In genomic region chr11:121459413-121460041, GRCh38 we compare ENCODE assay signal across 11 cellular contexts. TPM values are rescaled to one million over a fixed set of nuclear protein-coding genes. Genes with fewer than 3 reads are reported as not detected.
DNase-seq lines count a peak whose midpoint lies in the region; ATAC-seq and TF ChIP-seq lines count a peak whose summit lies in the region.
"Had no signal": no experiment of that assay in that cellular context is flagged by ENCODE, and none has a peak within 500 bp of the region (broad histone marks: within the 10 kb centered on the region; RNA-seq: fewer than 3 reads in every experiment).

No MANE protein-coding gene starts in this region.

- H3K4me1 Mint-ChIP-seq in activated CD4-positive, alpha-beta T cell treated with anti-CD3 and anti-CD28 coated beads, Interleukin-2, amount 10 ng/mL, durations not matched to agents 7 days and 5 days, result peaks cover 95% of the 10 kb centered on the region
- peaks cover 100% of the 10 kb centered on the region for H3K4me1 Mint-ChIP-seq in activated naive CD8-positive, alpha-beta T cell (ENCODE audit: low read depth)

- TF ChIP-seq POLR2A in transverse colon (IDR thresholded peaks at IDR 0.05), result no peak

- intact Hi-C loops in transverse colon (cut with DNase I; ENCODE audit: low total_unique reads), result no loop called here

- peak overlapping the region; percentile 93 for H3K27ac Mint-ChIP-seq in activated CD4-positive, alpha-beta T cell treated with anti-CD3 and anti-CD28 coated beads, Interleukin-2, amount 10 ng/mL, durations not matched to agents 7 days and 5 days
- peak overlapping the region; percentile 99 for H3K27ac Mint-ChIP-seq in activated naive CD8-positive, alpha-beta T cell

- peaks cover 0 to 31% (median 7%) of the 10 kb centered on the region in 4 donors for H3K4me1 ChIP-seq in transverse colon

- H3K36me3 ChIP-seq in transverse colon, result no peaks in the 10 kb centered on the region
- H3K36me3 ChIP-seq: adrenal gland had no signal

- H3K4me3 Mint-ChIP-seq in activated CD4-positive, alpha-beta T cell treated with anti-CD3 and anti-CD28 coated beads, Interleukin-2, amount 10 ng/mL, durations not matched to agents 7 days and 5 days, result peak overlapping the region; percentile 26
- H3K4me3 Mint-ChIP-seq in activated naive CD8-positive, alpha-beta T cell, result peak overlapping the region; percentile 68

- TF ChIP-seq CTCF in transverse colon (IDR thresholded peaks at IDR 0.05), result no peak

- in situ Hi-C loops in transverse colon (cut with MboI; ENCODE audit: low pct_ligation_motif_present in 1 of 4, low pct_unique_long_range_greater_than_20kb in 1 of 4, low sequenced_read_pairs in 3 of 4), result no loop called here

- H3K9me3 ChIP-seq in transverse colon, result no peaks in the 10 kb centered on the region
- H3K9me3 ChIP-seq: adrenal gland had no signal

- H3K27ac ChIP-seq in transverse colon, result peak overlapping the region in 1 of 4 donors; percentile 4
- H3K27ac ChIP-seq: adrenal gland had no signal

- no peaks in the 10 kb centered on the region for H3K27me3 Mint-ChIP-seq in activated CD4-positive, alpha-beta T cell treated with anti-CD3 and anti-CD28 coated beads, Interleukin-2, amount 10 ng/mL, durations not matched to agents 7 days and 5 days
- no peaks in the 10 kb centered on the region for H3K27me3 Mint-ChIP-seq in activated naive CD8-positive, alpha-beta T cell

- POLR2A ChIA-PET in activated CD4-positive, alpha-beta T cell treated with anti-CD3 and anti-CD28 coated beads, Interleukin-2, amount 10 ng/mL, durations not matched to agents 7 days and 5 days (lab: Charles Lee), result no interaction called here

- WGBS in transverse colon (ENCODE audit: low coverage in 1 of 2), 2 donors, result 53 to 68% methylated on average over 4 to 8 of the region's 8 CpGs

- H3K36me3 Mint-ChIP-seq in activated CD4-positive, alpha-beta T cell treated with anti-CD3 and anti-CD28 coated beads, Interleukin-2, amount 10 ng/mL, durations not matched to agents 7 days and 5 days (ENCODE audit: low read depth), result peaks cover 79% of the 10 kb centered on the region
- peaks cover 14% of the 10 kb centered on the region for H3K36me3 Mint-ChIP-seq in activated naive CD8-positive, alpha-beta T cell

- no peaks in the 10 kb centered on the region for H3K27me3 ChIP-seq in transverse colon
- H3K27me3 ChIP-seq: adrenal gland had no signal

- TF ChIP-seq EP300 in transverse colon (IDR thresholded peaks at IDR 0.05; ENCODE audit: low read depth), result no peak

- peak; percentile 56 for DNase-seq in activated CD4-positive, alpha-beta T cell treated with anti-CD3 and anti-CD28 coated beads, Interleukin-2, amount 10 ng/mL, durations not matched to agents 7 days and 5 days
- DNase-seq in activated CD4-positive, alpha-beta T cell treated with anti-CD3 and anti-CD28 coated beads for 48 hours, result no peak
- DNase-seq in NCI-H69 (lab: John Stamatoyannopoulos, UW) (peak; percentile 57), T1000 (lab: John Stamatoyannopoulos, UW) (no peak), transverse colon (no peak)
- DNase-seq in stimulated activated CD8-positive, alpha-beta memory T cell treated with anti-CD3 and anti-CD28 coated beads, Interleukin-4, amount 100 ng/mL, for 48 hours, result peak; percentile 50
- DNase-seq: adrenal gland, hypothalamus had no signal

- no peak for ATAC-seq in HG03139 (IDR thresholded peaks at IDR 0.05; ENCODE audit: unreplicated experiment)

- CTCF ChIA-PET in activated CD4-positive, alpha-beta T cell treated with anti-CD3 and anti-CD28 coated beads, Interleukin-2, amount 10 ng/mL, durations not matched to agents 7 days and 5 days (lab: Charles Lee), result interaction anchor here (1.2 to 2.0 kb wide), 2 partner anchors 10 to 92 kb away, joined by 3 to 5 read pairs; no protein-coding TSS in a partner anchor

- no peak overlapping the region for H3K4me3 ChIP-seq in transverse colon
- H3K4me3 ChIP-seq: adrenal gland, smooth muscle cell had no signal

- no peaks in the 10 kb centered on the region for H3K9me3 Mint-ChIP-seq in activated CD4-positive, alpha-beta T cell treated with anti-CD3 and anti-CD28 coated beads, Interleukin-2, amount 10 ng/mL, durations not matched to agents 7 days and 5 days
- H3K9me3 Mint-ChIP-seq in activated naive CD8-positive, alpha-beta T cell (ENCODE audit: low read depth), result no peaks in the 10 kb centered on the region

RNA-seq across cellular contexts. Expression of gene SORL1, which starts 7.4 kb away (rescaled TPM):
- 100 to 1,000 TPM; 197 to 207 TPM for total RNA-seq in activated CD4-positive, alpha-beta T cell treated with anti-CD3 and anti-CD28 coated beads, Interleukin-2, amount 10 ng/mL, durations not matched to agents 7 days and 5 days
- total RNA-seq in transverse colon, result 100 to 1,000 TPM in 3 of 4 donors, 10 to 100 TPM in 1; 81.6 to 338 (median 129) TPM

Comparison
In these comparisons a context has a peak if more than half of its experiments do, and no peak if none do; other contexts are left out.
1. DNase-seq: peak in activated CD4-positive, alpha-beta T cell treated with anti-CD3 and anti-CD28 coated beads, Interleukin-2, amount 10 ng/mL, durations not matched to agents 7 days and 5 days (single experiment), NCI-H69 (single experiment) and stimulated activated CD8-positive, alpha-beta memory T cell treated with anti-CD3 and anti-CD28 coated beads, Interleukin-4, amount 100 ng/mL, for 48 hours (single experiment); none in activated CD4-positive, alpha-beta T cell treated with anti-CD3 and anti-CD28 coated beads for 48 hours (single experiment), T1000 (single experiment) and transverse colon (single experiment).